ENCODE assay signal across 8 cellular contexts in the genomic region with DNA sequence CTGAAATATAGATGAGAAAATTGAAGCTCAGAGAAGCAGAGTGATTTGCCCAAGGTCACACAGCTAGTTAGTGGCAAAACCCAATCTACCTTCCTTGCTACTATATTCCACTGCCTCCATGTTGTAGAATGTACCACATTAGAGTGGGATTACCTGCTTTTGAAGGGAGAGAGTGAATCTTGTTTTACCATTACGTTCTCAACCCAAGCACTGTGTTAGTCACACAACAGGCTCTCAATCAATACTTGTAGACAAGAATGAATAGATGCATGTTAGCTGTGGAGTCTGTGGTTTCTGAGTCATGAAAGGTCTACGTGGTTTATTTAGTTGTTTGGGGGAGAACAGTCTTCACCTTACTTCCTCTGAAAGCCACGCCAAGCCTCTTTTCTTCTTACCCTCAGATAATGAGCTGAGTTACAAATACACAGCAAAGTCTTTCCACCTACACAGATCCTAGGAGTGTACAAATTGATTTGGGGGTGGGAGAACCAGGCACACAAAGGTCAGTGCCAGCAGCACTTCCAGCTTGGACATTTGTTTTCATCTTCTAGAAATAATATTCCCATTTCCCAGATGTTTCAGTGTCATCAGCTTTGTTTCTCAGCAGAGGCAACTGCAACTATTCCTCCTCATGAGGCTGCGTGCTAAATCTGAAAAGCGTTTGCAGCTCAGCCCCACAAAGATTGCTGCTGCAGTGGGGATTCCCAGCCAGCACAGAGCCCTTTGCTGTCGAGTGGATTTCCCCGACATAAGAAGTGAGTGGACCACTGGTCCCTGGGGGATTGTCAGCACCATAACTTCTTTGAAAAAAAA.
DNase-seq lines count a peak whose midpoint lies in the region; ATAC-seq lines count a peak whose summit lies in the region.

No MANE protein-coding gene starts in this region.

- ATAC-seq in GM21367 (IDR thresholded peaks at IDR 0.05; ENCODE audit: unreplicated experiment) (peak; percentile 81), HG03571 (IDR thresholded peaks at IDR 0.05; ENCODE audit: unreplicated experiment) (peak; percentile 77)
- ATAC-seq in activated CD8-positive, alpha-beta T cell treated with anti-CD3 and anti-CD28 coated beads, Interleukin-2, amount 10 ng/mL, durations not matched to agents 7 days and 5 days, result peak; percentile 89

- no peak overlapping the region for H3K4ac ChIP-seq in neuronal stem cell (ENCODE audit: low read length)

- no peak overlapping the region for H4K8ac ChIP-seq in neuronal stem cell (ENCODE audit: low read depth, low read length)

- H2AK5ac ChIP-seq in neuronal stem cell (ENCODE audit: low read depth, low read length), result no peak overlapping the region

- H3K4me1 Mint-ChIP-seq in activated CD8-positive, alpha-beta T cell treated with anti-CD3 and anti-CD28 coated beads, Interleukin-2, amount 10 ng/mL, durations not matched to agents 7 days and 5 days (ENCODE audit: low read depth), result peaks cover 16% of the 10 kb centered on the region

- H3K27me3 Mint-ChIP-seq in activated CD8-positive, alpha-beta T cell treated with anti-CD3 and anti-CD28 coated beads, Interleukin-2, amount 10 ng/mL, durations not matched to agents 7 days and 5 days (ENCODE audit: low read depth), result peaks cover 5% of the 10 kb centered on the region

- H2BK15ac ChIP-seq in neuronal stem cell (ENCODE audit: low read length), result no peak overlapping the region

- no peak overlapping the region for H3K14ac ChIP-seq in neuronal stem cell (ENCODE audit: low read length)

- H3K4me3 Mint-ChIP-seq in activated CD8-positive, alpha-beta T cell treated with anti-CD3 and anti-CD28 coated beads, Interleukin-2, amount 10 ng/mL, durations not matched to agents 7 days and 5 days, result no peak overlapping the region

- no peak overlapping the region for H4K91ac ChIP-seq in neuronal stem cell (ENCODE audit: low read depth, low read length, poor library complexity)

- no peak overlapping the region for H3K18ac ChIP-seq in neuronal stem cell (ENCODE audit: low read length)

- no peaks in the 10 kb centered on the region for H3K36me3 Mint-ChIP-seq in activated CD8-positive, alpha-beta T cell treated with anti-CD3 and anti-CD28 coated beads, Interleukin-2, amount 10 ng/mL, durations not matched to agents 7 days and 5 days (ENCODE audit: low read depth)

- H2BK5ac ChIP-seq in neuronal stem cell (ENCODE audit: low read length), result no peak overlapping the region

- no peak overlapping the region for H3K27ac Mint-ChIP-seq in activated CD8-positive, alpha-beta T cell treated with anti-CD3 and anti-CD28 coated beads, Interleukin-2, amount 10 ng/mL, durations not matched to agents 7 days and 5 days

- WGBS in neuronal stem cell (ENCODE audit: extremely low coverage in 2 of 2, insufficient read length in 2 of 2, insufficient replicate concordance in 1 of 2), 2 donors, result no CpG with 5 or more reads among the region's 7 CpGs

- no peak overlapping the region for H3K23ac ChIP-seq in neuronal stem cell (ENCODE audit: low read depth, low read length, poor library complexity)

- H3K4me3 ChIP-seq in neuronal stem cell (ENCODE audit: low read length in 2 of 2), result no peak overlapping the region

- no peaks in the 10 kb centered on the region for H3K36me3 ChIP-seq in neuronal stem cell (replicated peaks in 1 of 2; ENCODE audit: control insufficient read depth in 2 of 2, insufficient read depth in 2 of 2, low read length in 2 of 2)

- CTCF ChIA-PET in activated CD8-positive, alpha-beta T cell treated with anti-CD3 and anti-CD28 coated beads, Interleukin-2, amount 10 ng/mL, durations not matched to agents 7 days and 5 days (lab: Charles Lee), result interaction anchor here (0.7 to 4.7 kb wide), 18 partner anchors 17 to 627 kb away, joined by 3 to 39 read pairs (median 5); partner anchors contain the start of gene EGR2

- no peak overlapping the region for H2AFZ ChIP-seq in neuronal stem cell (ENCODE audit: low read length)

- no peaks in the 10 kb centered on the region for H3K27me3 ChIP-seq in neuronal stem cell (ENCODE audit: control insufficient read depth in 3 of 3, insufficient read depth in 3 of 3, low read depth in 1 of 3, low read length in 3 of 3)

- no peak overlapping the region for H2BK120ac ChIP-seq in neuronal stem cell (ENCODE audit: low read depth, low read length)

- H3K9ac ChIP-seq in neuronal stem cell (ENCODE audit: low read depth, low read length, poor library complexity), result no peak overlapping the region

- H3K9me3 ChIP-seq in neuronal stem cell (replicated peaks in 1 of 2; ENCODE audit: control insufficient read depth in 2 of 2, insufficient read depth in 1 of 2, low read depth in 1 of 2, low read length in 2 of 2), result no peaks in the 10 kb centered on the region

- no peak overlapping the region for H3K4me2 ChIP-seq in neuronal stem cell (ENCODE audit: insufficient read depth, low read length, poor library complexity, severe bottlenecking)

- no peaks in the 10 kb centered on the region for H3K79me1 ChIP-seq in neuronal stem cell (ENCODE audit: low read depth, low read length)

- POLR2A ChIA-PET in activated CD8-positive, alpha-beta T cell treated with anti-CD3 and anti-CD28 coated beads, Interleukin-2, amount 10 ng/mL, durations not matched to agents 7 days and 5 days (lab: Charles Lee), result interaction anchor here (0.7 to 3.9 kb wide), 10 partner anchors 16 to 96 kb away, joined by 3 to 31 read pairs (median 6); partner anchors contain the start of genes ADO and EGR2

- no peak overlapping the region for H3K27ac ChIP-seq in neuronal stem cell (replicated peaks; ENCODE audit: low read length)

- H3K9me3 Mint-ChIP-seq in activated CD8-positive, alpha-beta T cell treated with anti-CD3 and anti-CD28 coated beads, Interleukin-2, amount 10 ng/mL, durations not matched to agents 7 days and 5 days (ENCODE audit: insufficient read depth), result peaks cover 2% of the 10 kb centered on the region

- peaks cover 0 to 9% of the 10 kb centered on the region in 2 donors for H3K4me1 ChIP-seq in neuronal stem cell (ENCODE audit: control insufficient read depth in 2 of 2, insufficient read depth in 1 of 2, low read depth in 1 of 2, low read length in 2 of 2)

- H2BK12ac ChIP-seq in neuronal stem cell (ENCODE audit: low read length), result no peak overlapping the region

- DNase-seq in CD1c-positive myeloid dendritic cell (ENCODE audit: extremely low spot score) (peak; percentile 61), kidney tubule cell (ENCODE audit: low spot score) (peak; percentile 89), neuronal stem cell (ENCODE audit: low spot score) (no peak), NCI-H526 (lab: John Stamatoyannopoulos, UW) (no peak), dermis blood vessel endothelial cell (no peak)
- DNase-seq in activated CD8-positive, alpha-beta T cell treated with anti-CD3 and anti-CD28 coated beads, Interleukin-2, amount 10 ng/mL, durations not matched to agents 7 days and 5 days, result peak; percentile 80

Comparison
In these comparisons a context has a peak if more than half of its experiments do, and no peak if none do; other contexts are left out.
1. DNase-seq: peak in CD1c-positive myeloid dendritic cell (single experiment), activated CD8-positive, alpha-beta T cell treated with anti-CD3 and anti-CD28 coated beads, Interleukin-2, amount 10 ng/mL, durations not matched to agents 7 days and 5 days (single experiment) and kidney tubule cell (single experiment); none in neuronal stem cell (single experiment), NCI-H526 (0 of 2) and dermis blood vessel endothelial cell (single experiment).
2. Peak in every context shown above with its lines, with median percentiles within 50 percentile points of each other: ATAC-seq.